In genomic region chr11:3905080-3905953, GRCh38 we compare ENCODE assay signal across 1 cellular context.
TF ChIP-seq lines count a peak whose summit lies in the region.

No MANE protein-coding gene starts in this region.

TF ChIP-seq in HepG2, 621 proteins besides CTCF, POLR2A, EP300 and RAD21 (continued from another document and continues in another):
- peak; percentile 74; the same call in 1 of the 2 replicates for TF ChIP-seq SKIL (CRISPR knock-in tag; IDR thresholded peaks at IDR 0.05; ENCODE audit: borderline replicate concordance)
- TF ChIP-seq ZBED4 (CRISPR knock-in tag; IDR thresholded peaks at IDR 0.05; ENCODE audit: borderline replicate concordance) = 0 out of 2 replicates have a peak, but pooled peaks have one; percentile 36
- TF ChIP-seq RNF219 (CRISPR knock-in tag; IDR thresholded peaks at IDR 0.05) = peak; percentile 70; the same call in 1 of the 2 replicates
- 0 out of 2 replicates have a peak, but pooled peaks have one; percentile 27 for TF ChIP-seq ZNF574 (CRISPR knock-in tag; IDR thresholded peaks at IDR 0.05)
- TF ChIP-seq NR2F6 (IDR thresholded peaks at IDR 0.05) = peak; percentile 77
- peak; percentile 84 for TF ChIP-seq NR2F6 (CRISPR knock-in tag; IDR thresholded peaks at IDR 0.05)
- TF ChIP-seq DPF2 (CRISPR knock-in tag; IDR thresholded peaks at IDR 0.05; ENCODE audit: borderline replicate concordance, low read depth) = peak; percentile 78; the same call in 1 of the 2 replicates
- TF ChIP-seq ZBTB7B (CRISPR knock-in tag; IDR thresholded peaks at IDR 0.05) = 0 out of 2 replicates have a peak, but pooled peaks have one; percentile 43
- TF ChIP-seq ZSCAN31 (CRISPR knock-in tag; IDR thresholded peaks at IDR 0.05; ENCODE audit: low read depth) = no peak
- peak; percentile 63; the same call in 1 of the 2 replicates for TF ChIP-seq ZNF878 (CRISPR knock-in tag; IDR thresholded peaks at IDR 0.05)
- TF ChIP-seq NCOA2 (CRISPR knock-in tag; IDR thresholded peaks at IDR 0.05) = peak; percentile 95
- TF ChIP-seq HMGXB3 (CRISPR knock-in tag; IDR thresholded peaks at IDR 0.05; ENCODE audit: borderline replicate concordance) = 0 out of 2 replicates have a peak, but pooled peaks have one; percentile 42
- TF ChIP-seq ZNF350 (CRISPR knock-in tag; IDR thresholded peaks at IDR 0.05; ENCODE audit: borderline replicate concordance, low read depth) = peak; percentile 46; the same call in 1 of the 2 replicates
- TF ChIP-seq CBFB (CRISPR knock-in tag; IDR thresholded peaks at IDR 0.05) = peak; percentile 93
- no peak for TF ChIP-seq MAF1 (CRISPR knock-in tag; IDR thresholded peaks at IDR 0.05; ENCODE audit: borderline replicate concordance)
- TF ChIP-seq NONO (IDR thresholded peaks at IDR 0.05) = no peak
- 0 out of 2 replicates have a peak, but pooled peaks have one; percentile 40 for TF ChIP-seq NONO (CRISPR knock-in tag; conservative IDR thresholded peaks at IDR 0.05)
- TF ChIP-seq MLX (CRISPR knock-in tag; IDR thresholded peaks at IDR 0.05) = peak; percentile 48; the same call in 1 of the 2 replicates
- TF ChIP-seq ATF3 (CRISPR knock-in tag; IDR thresholded peaks at IDR 0.05) = peak; percentile 89
- no peak for TF ChIP-seq FOXP1 (IDR thresholded peaks at IDR 0.05)
- TF ChIP-seq FOXP1 (CRISPR knock-in tag; IDR thresholded peaks at IDR 0.05) = peak; percentile 58
- 0 out of 2 replicates have a peak, but pooled peaks have one; percentile 46 for TF ChIP-seq KLF11 (CRISPR knock-in tag; IDR thresholded peaks at IDR 0.05)
- peak; percentile 39; the same call in 1 of the 2 replicates for TF ChIP-seq HDAC1 (CRISPR knock-in tag; IDR thresholded peaks at IDR 0.05)
- TF ChIP-seq SP1 (IDR thresholded peaks at IDR 0.05) = no peak
- no peak for TF ChIP-seq SP1 (CRISPR knock-in tag; IDR thresholded peaks at IDR 0.05)
- no peak for TF ChIP-seq KLF15 (CRISPR knock-in tag; IDR thresholded peaks at IDR 0.05; ENCODE audit: borderline replicate concordance)
- TF ChIP-seq XBP1 (CRISPR knock-in tag; IDR thresholded peaks at IDR 0.05) = no peak
- TF ChIP-seq FOXO1 (CRISPR knock-in tag; IDR thresholded peaks at IDR 0.05) = peak; percentile 81
- TF ChIP-seq ZNF232 (CRISPR knock-in tag; IDR thresholded peaks at IDR 0.05; ENCODE audit: borderline replicate concordance) = no peak; the same call in 1 of the 2 replicates
- peak; percentile 97 for TF ChIP-seq ARID5B (CRISPR knock-in tag; IDR thresholded peaks at IDR 0.05)
- TF ChIP-seq HMG20A (CRISPR knock-in tag; IDR thresholded peaks at IDR 0.05; ENCODE audit: borderline replicate concordance) = peak; percentile 90
